ENCODE assay signal across 8 cellular contexts in genomic region chr16:67935402-67936123, GRCh38.
DNase-seq lines count a peak whose midpoint lies in the region; ATAC-seq lines count a peak whose summit lies in the region.

No MANE protein-coding gene starts in this region.

- ATAC-seq in GM19043 (IDR thresholded peaks at IDR 0.05; ENCODE audit: low read depth, unreplicated experiment) (peak; percentile 84), HG03354 (IDR thresholded peaks at IDR 0.05; ENCODE audit: poor library complexity, severe bottlenecking, unreplicated experiment) (peak; percentile 91)
- peak; percentile 92 for ATAC-seq in activated CD4-positive, CD25-positive, alpha-beta regulatory T cell treated with anti-CD3 and anti-CD28 coated beads, Interleukin-2, amount 50 U/mL, for 24 hours

- DNase-seq in AG20443 (ENCODE audit: low spot score) = peak; percentile 97
- peak; percentile 66 to 77 for DNase-seq in NCI-H446 (lab: John Stamatoyannopoulos, UW)
- DNase-seq in cerebellar cortex (ENCODE audit: low spot score) = peak; percentile 99
- peak; percentile 99 for DNase-seq in islet precursor cell
- peak; percentile 92 for DNase-seq in stimulated activated CD4-positive, alpha-beta T cell treated with anti-CD3 and anti-CD28 coated beads, Interleukin-12 subunit alpha, Interleukin-12 subunit beta, amount 100 ng/mL, for 4 hours

Comparison
In these comparisons a context has a peak if more than half of its experiments do, and no peak if none do; other contexts are left out.
1. Peak in every context shown above with its lines: DNase-seq and ATAC-seq.